21 cellular contexts compared by ENCODE assay signal in the genomic region with DNA sequence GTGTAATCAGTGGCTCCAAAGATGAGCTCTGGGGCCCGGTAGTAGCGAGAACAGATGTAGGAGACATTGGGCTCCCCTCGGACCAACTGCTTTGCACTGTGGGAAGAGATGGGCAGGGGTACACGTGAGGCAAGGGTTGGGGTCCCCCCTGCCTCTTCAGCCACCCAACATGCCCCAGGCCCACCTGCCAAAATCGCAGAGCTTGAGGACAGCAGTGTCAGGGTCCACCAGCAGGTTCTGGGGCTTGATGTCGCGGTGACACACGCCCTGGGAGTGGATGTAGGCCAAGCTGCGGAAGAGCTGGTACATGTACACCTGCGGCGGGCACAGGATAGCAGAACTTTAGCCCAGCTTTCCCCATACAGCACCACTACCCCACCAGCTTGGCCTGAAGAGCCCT.
"Had no signal": no experiment of that assay in that cellular context is flagged by ENCODE, and none has a peak within 500 bp of the region (broad histone marks: within the 10 kb centered on the region; RNA-seq: fewer than 3 reads in every experiment).

No MANE protein-coding gene starts in this region.

- H3K27ac ChIP-seq: gastroesophageal sphincter, parathyroid adenoma, psoas muscle, spleen, vagina had no signal

- H3K9me3 ChIP-seq: gastroesophageal sphincter, psoas muscle, spleen, vagina had no signal

- H2AFZ ChIP-seq: parathyroid adenoma had no signal

- H3K4me1 ChIP-seq: parathyroid adenoma, psoas muscle had no signal

- H3K4me3 ChIP-seq: gastroesophageal sphincter, psoas muscle, spleen, vagina had no signal

- ATAC-seq: gastroesophageal sphincter, psoas muscle had no signal

- H3K9ac ChIP-seq: parathyroid adenoma had no signal

- H3K27me3 ChIP-seq: gastroesophageal sphincter, spleen, vagina had no signal

- DNase-seq: activated CD4-positive, alpha-beta T cell treated with anti-CD3 and anti-CD28 coated beads for 4 hours; activated CD4-positive, alpha-beta T cell treated with anti-CD3 and anti-CD28 coated beads, Interleukin-2, amount 50 U/mL, for 48 hours; activated CD4-positive, CD25-positive, alpha-beta regulatory T cell; activated CD8-positive, alpha-beta memory T cell treated with anti-CD3 and anti-CD28 coated beads, Interleukin-2, amount 50 U/mL, for 4 hours; activated gamma-delta T cell treated with Interleukin-2 at 50 U/mL for 16 hours; activated naive CD4-positive, alpha-beta T cell treated with anti-CD3 and anti-CD28 coated beads, Interleukin-2, amount 50 U/mL, for 16 hours; activated T-cell treated with anti-CD3 and anti-CD28 coated beads, Interleukin-2, amount 50 U/mL, for 1 hour; amniotic stem cell; cortex of kidney; hippocampal formation; kidney; left colon; naive B cell; psoas muscle; spleen; stimulated activated naive CD4-positive, alpha-beta T cell treated with Interleukin-2 at 50 U/mL for 16 hours; substantia nigra had no signal

- FAIRE-seq: endothelial cell of umbilical vein, kidney had no signal
